29 cellular contexts compared by ENCODE assay signal in genomic region chr15:39687965-39688364, GRCh38.
"Had no signal": no experiment of that assay in that cellular context is flagged by ENCODE, and none has a peak within 500 bp of the region (broad histone marks: within the 10 kb centered on the region; RNA-seq: fewer than 3 reads in every experiment).

No MANE protein-coding gene starts in this region.

- H3K27me3 Mint-ChIP-seq: natural killer cell treated with Interleukin-12 subunit alpha and Interleukin-12 subunit beta and Interleukin-15 and Interleukin-18, amount 100 ng/mL, for 72 hours; stimulated activated naive B cell treated with anti-CD40 and anti-IgM and Interleukin-4, amounts not matched to agents 10 μg/mL and 1 μg/mL and 100 μg/mL, for 72 hours; stimulated activated naive CD8-positive, alpha-beta T cell treated with anti-CD3 and anti-CD28 coated beads, Interleukin-15, Interleukin-2, amounts not matched to agents 100 ng/mL and 50 ng/mL, for 24 hours; type B pancreatic cell had no signal

- H3K27ac ChIP-seq: ovary, parathyroid adenoma, psoas muscle, right lobe of liver, sigmoid colon, stomach, thoracic aorta, thyroid gland, tibial nerve, upper lobe of right lung, uterus had no signal

- H3K9me3 ChIP-seq: ovary, psoas muscle, right lobe of liver, sigmoid colon, stomach, thoracic aorta, thyroid gland, tibial nerve, upper lobe of right lung, uterus had no signal

- H3K36me3 Mint-ChIP-seq: naive thymus-derived CD8-positive, alpha-beta T cell; natural killer cell treated with Interleukin-12 subunit alpha and Interleukin-12 subunit beta and Interleukin-15 and Interleukin-18, amount 100 ng/mL, for 72 hours; stimulated activated effector memory CD8-positive, alpha-beta T cell treated with anti-CD3 and anti-CD28 coated beads, Interleukin-12 subunit alpha, Interleukin-12 subunit beta, amount 100 ng/mL, for 72 hours; stimulated activated naive B cell treated with anti-CD40 and anti-IgM and Interleukin-4, amounts not matched to agents 10 μg/mL and 1 μg/mL and 100 μg/mL, for 72 hours; type B pancreatic cell had no signal

- H3K9ac ChIP-seq: parathyroid adenoma had no signal

- DNase-seq: naive thymus-derived CD8-positive, alpha-beta T cell; nephron progenitor cell; occipital lobe; ovary; posterior cingulate gyrus; psoas muscle; right cardiac atrium; right lobe of liver; sigmoid colon; small intestine; stimulated activated CD4-positive, alpha-beta T cell treated with anti-CD3 and anti-CD28 coated beads, Interleukin-15, amount 100 ng/mL, for 24 hours; stimulated activated CD4-positive, alpha-beta T cell treated with anti-CD3 and anti-CD28 coated beads, Interleukin-2, amount 100 ng/mL, for 24 hours; stimulated activated CD4-positive, alpha-beta T cell treated with anti-CD3 and anti-CD28 coated beads, Interleukin-2, amount 100 ng/mL, for 48 hours; stimulated activated CD4-positive, alpha-beta T cell treated with anti-CD3 and anti-CD28 coated beads, Interleukin-4, amount 100 ng/mL, for 24 hours; stimulated activated naive B cell treated with anti-CD40 and anti-IgM and Interleukin-4, amounts not matched to agents 10 μg/mL and 1 μg/mL and 100 μg/mL, for 72 hours; stimulated activated naive CD4-positive, alpha-beta T cell treated with Interleukin-2 at 50 U/mL for 16 hours; stomach; thyroid gland; upper lobe of right lung; uterus had no signal

- H3K9me3 Mint-ChIP-seq: naive thymus-derived CD8-positive, alpha-beta T cell; natural killer cell treated with Interleukin-12 subunit alpha and Interleukin-12 subunit beta and Interleukin-15 and Interleukin-18, amount 100 ng/mL, for 72 hours; nephron progenitor cell; neural crest cell; stimulated activated effector memory CD8-positive, alpha-beta T cell treated with anti-CD3 and anti-CD28 coated beads, Interleukin-12 subunit alpha, Interleukin-12 subunit beta, amount 100 ng/mL, for 72 hours; stimulated activated naive B cell treated with anti-CD40 and anti-IgM and Interleukin-4, amounts not matched to agents 10 μg/mL and 1 μg/mL and 100 μg/mL, for 72 hours; stimulated activated naive CD8-positive, alpha-beta T cell treated with anti-CD3 and anti-CD28 coated beads, Interleukin-15, Interleukin-2, amounts not matched to agents 100 ng/mL and 50 ng/mL, for 24 hours; type B pancreatic cell had no signal

- H3K79me2 ChIP-seq: parathyroid adenoma had no signal

- H2AFZ ChIP-seq: parathyroid adenoma had no signal

- H3K27ac Mint-ChIP-seq: naive thymus-derived CD8-positive, alpha-beta T cell; natural killer cell treated with Interleukin-12 subunit alpha and Interleukin-12 subunit beta and Interleukin-15 and Interleukin-18, amount 100 ng/mL, for 72 hours; nephron progenitor cell; progenitor cell of endocrine pancreas; stimulated activated effector memory CD8-positive, alpha-beta T cell treated with anti-CD3 and anti-CD28 coated beads, Interleukin-12 subunit alpha, Interleukin-12 subunit beta, amount 100 ng/mL, for 72 hours; stimulated activated naive B cell treated with anti-CD40 and anti-IgM and Interleukin-4, amounts not matched to agents 10 μg/mL and 1 μg/mL and 100 μg/mL, for 72 hours; stimulated activated naive CD8-positive, alpha-beta T cell treated with anti-CD3 and anti-CD28 coated beads, Interleukin-15, Interleukin-2, amounts not matched to agents 100 ng/mL and 50 ng/mL, for 24 hours; type B pancreatic cell had no signal

- H3K4me1 ChIP-seq: parathyroid adenoma, psoas muscle, right lobe of liver, upper lobe of right lung, uterus had no signal

- FAIRE-seq: small intestine had no signal

- H3K4me1 Mint-ChIP-seq: stimulated activated effector memory CD8-positive, alpha-beta T cell treated with anti-CD3 and anti-CD28 coated beads, Interleukin-12 subunit alpha, Interleukin-12 subunit beta, amount 100 ng/mL, for 72 hours; stimulated activated naive B cell treated with anti-CD40 and anti-IgM and Interleukin-4, amounts not matched to agents 10 μg/mL and 1 μg/mL and 100 μg/mL, for 72 hours had no signal

- H3K36me3 ChIP-seq: ovary, right lobe of liver, sigmoid colon, stomach, thoracic aorta, thyroid gland, tibial nerve, upper lobe of right lung, uterus had no signal

- H3K4me3 ChIP-seq: ovary, psoas muscle, right lobe of liver, sigmoid colon, stomach, thoracic aorta, thyroid gland, tibial nerve, upper lobe of right lung, uterus had no signal

- H3K4me3 Mint-ChIP-seq: naive thymus-derived CD8-positive, alpha-beta T cell; natural killer cell treated with Interleukin-12 subunit alpha and Interleukin-12 subunit beta and Interleukin-15 and Interleukin-18, amount 100 ng/mL, for 72 hours; nephron progenitor cell; neural crest cell; stimulated activated effector memory CD8-positive, alpha-beta T cell treated with anti-CD3 and anti-CD28 coated beads, Interleukin-12 subunit alpha, Interleukin-12 subunit beta, amount 100 ng/mL, for 72 hours; stimulated activated naive B cell treated with anti-CD40 and anti-IgM and Interleukin-4, amounts not matched to agents 10 μg/mL and 1 μg/mL and 100 μg/mL, for 72 hours; stimulated activated naive CD8-positive, alpha-beta T cell treated with anti-CD3 and anti-CD28 coated beads, Interleukin-15, Interleukin-2, amounts not matched to agents 100 ng/mL and 50 ng/mL, for 24 hours; type B pancreatic cell had no signal

- H3K27me3 ChIP-seq: ovary, right lobe of liver, sigmoid colon, stomach, thyroid gland, tibial nerve, upper lobe of right lung, uterus had no signal
